In the genomic region with DNA sequence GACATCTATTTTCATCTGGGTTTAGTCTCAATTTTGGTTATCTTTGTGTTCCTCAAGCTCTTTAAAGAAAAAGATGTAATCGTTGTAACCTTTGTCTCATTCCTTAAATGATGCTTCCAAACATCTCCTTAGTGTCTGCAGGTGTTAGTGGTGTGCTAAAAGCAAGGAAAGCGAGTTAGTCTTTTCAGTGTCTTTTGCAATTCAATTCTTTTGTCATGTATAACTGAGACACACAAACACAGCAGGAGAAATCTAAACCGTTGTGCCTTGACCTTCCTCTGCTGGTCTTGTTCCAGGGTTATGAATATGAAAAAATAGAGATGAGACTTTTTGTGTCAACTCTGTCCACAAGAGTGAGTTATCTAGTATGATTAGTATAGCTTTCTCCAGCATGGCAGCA, we compare ENCODE assay signal across 20 cellular contexts. TPM values are rescaled to one million over a fixed set of nuclear protein-coding genes. Genes with fewer than 3 reads are reported as not detected.
DNase-seq lines count a peak whose midpoint lies in the region; ATAC-seq and TF ChIP-seq lines count a peak whose summit lies in the region.
"Had no signal": no experiment of that assay in that cellular context is flagged by ENCODE, and none has a peak within 500 bp of the region (broad histone marks: within the 10 kb centered on the region; RNA-seq: fewer than 3 reads in every experiment).

No MANE protein-coding gene starts in this region.

- POLR2A ChIA-PET in WTC11 (lab: Charles Lee), result no interaction called here

- no peaks in the 10 kb centered on the region for H3K36me3 ChIP-seq in iPS-20b (ENCODE audit: insufficient read depth, low read depth, low read length)
- H3K36me3 ChIP-seq: HAP-1 had no signal

- H3K27ac Mint-ChIP-seq in natural killer cell (peak overlapping the region; percentile 73 to 77), WTC11 (no peak overlapping the region)
- H3K27ac Mint-ChIP-seq in natural killer cell treated with Interleukin-12 subunit alpha and Interleukin-12 subunit beta and Interleukin-15 and Interleukin-18, amount 100 ng/mL, for 72 hours, result peak overlapping the region in 1 of 2 donors; percentile 9

- H3K9me3 ChIP-seq in iPS-20b (ENCODE audit: insufficient read depth, low read depth, low read length), result no peaks in the 10 kb centered on the region
- H3K9me3 ChIP-seq: HAP-1 had no signal

- peaks cover 7% of the 10 kb centered on the region for H3K36me3 Mint-ChIP-seq in natural killer cell
- peaks cover 28% of the 10 kb centered on the region for H3K36me3 Mint-ChIP-seq in natural killer cell treated with Interleukin-12 subunit alpha and Interleukin-12 subunit beta and Interleukin-15 and Interleukin-18, amount 100 ng/mL, for 72 hours
- no peaks in the 10 kb centered on the region for H3K36me3 Mint-ChIP-seq in WTC11

- H3K4me3 Mint-ChIP-seq in natural killer cell, result no peak overlapping the region
- no peak overlapping the region for H3K4me3 Mint-ChIP-seq in natural killer cell treated with Interleukin-12 subunit alpha and Interleukin-12 subunit beta and Interleukin-15 and Interleukin-18, amount 100 ng/mL, for 72 hours
- H3K4me3 Mint-ChIP-seq in WTC11, result peak overlapping the region; percentile 24; the same call in 1 of the 2 replicates
- H3K4me3 Mint-ChIP-seq: CD4-positive, alpha-beta memory T cell had no signal

- intact Hi-C loops in natural killer cell (cut with micrococcal nuclease), result no loop called here

- H3K4me3 ChIP-seq in iPS-20b (ENCODE audit: low read length), result peak overlapping the region; percentile 34; the same call in 1 of the 2 replicates
- H3K4me3 ChIP-seq: HAP-1, SK-N-MC had no signal

- H3K4me1 Mint-ChIP-seq in natural killer cell, result peaks cover 16 to 24% of the 10 kb centered on the region in 2 donors
- peaks cover 19% of the 10 kb centered on the region in 2 donors for H3K4me1 Mint-ChIP-seq in natural killer cell treated with Interleukin-12 subunit alpha and Interleukin-12 subunit beta and Interleukin-15 and Interleukin-18, amount 100 ng/mL, for 72 hours (ENCODE audit: low read depth in 2 of 2)
- H3K4me1 Mint-ChIP-seq in WTC11, result peaks cover 26% of the 10 kb centered on the region

- no peak overlapping the region for H3K27ac ChIP-seq in iPS-20b (ENCODE audit: low read length)
- H3K27ac ChIP-seq: SK-N-MC had no signal

- H3K4me1 ChIP-seq in iPS-20b (ENCODE audit: insufficient read depth, low read length), result peaks cover 21% of the 10 kb centered on the region; the same call in 1 of the 2 replicates
- H3K4me1 ChIP-seq: HAP-1 had no signal

- H3K27me3 ChIP-seq in iPS-20b (ENCODE audit: insufficient read depth, low read length), result peaks cover 13% of the 10 kb centered on the region; the same call in 1 of the 2 replicates

- CTCF ChIA-PET in WTC11 (lab: Charles Lee), result interaction anchor here (0.9 kb wide), 1 partner anchor 42 kb away, joined by 3 read pairs; no protein-coding TSS in a partner anchor

- ATAC-seq in natural killer cell (no peak), WTC11 (peak; percentile 82)
- ATAC-seq in natural killer cell treated with Interleukin-12 subunit alpha and Interleukin-12 subunit beta and Interleukin-15 and Interleukin-18, amount 100 ng/mL, for 72 hours, result no peak

- no peak overlapping the region for H3K9ac ChIP-seq in iPS-20b (ENCODE audit: low read depth, low read length)

- TF ChIP-seq CTCF in natural killer cell (IDR thresholded peaks at IDR 0.05), result no peak
- TF ChIP-seq CTCF in WTC11 (IDR thresholded peaks at IDR 0.05), result no peak

- DNase-seq in natural killer cell (no peak), WTC11 (ENCODE audit: low spot score) (no peak), retina (peak; percentile 12), 8988T (no peak), mucosa of gallbladder (ENCODE audit: low spot score) (no peak)
- no peak for DNase-seq in natural killer cell treated with Interleukin-12 subunit alpha and Interleukin-12 subunit beta and Interleukin-15 and Interleukin-18, amount 100 ng/mL, for 72 hours (ENCODE audit: low spot score)
- no peak for DNase-seq in activated CD4-positive, alpha-beta T cell treated with anti-CD3 and anti-CD28 coated beads for 4 hours
- DNase-seq: CD4-positive, alpha-beta memory T cell; DMS53; EL; MM.1S; NCI-H1092; NCI-H146; NCI-H2081; Right ventricle myocardium superior had no signal

- no peaks in the 10 kb centered on the region for H3K27me3 Mint-ChIP-seq in natural killer cell (ENCODE audit: low read depth in 2 of 2)
- no peaks in the 10 kb centered on the region for H3K27me3 Mint-ChIP-seq in natural killer cell treated with Interleukin-12 subunit alpha and Interleukin-12 subunit beta and Interleukin-15 and Interleukin-18, amount 100 ng/mL, for 72 hours
- H3K27me3 Mint-ChIP-seq in WTC11 (ENCODE audit: low read depth), result peaks cover 48% of the 10 kb centered on the region
- H3K27me3 Mint-ChIP-seq: CD4-positive, alpha-beta memory T cell had no signal

- H3K9me3 Mint-ChIP-seq in natural killer cell (no peaks in the 10 kb centered on the region), WTC11 (no peaks in the 10 kb centered on the region)
- no peaks in the 10 kb centered on the region for H3K9me3 Mint-ChIP-seq in natural killer cell treated with Interleukin-12 subunit alpha and Interleukin-12 subunit beta and Interleukin-15 and Interleukin-18, amount 100 ng/mL, for 72 hours
- H3K9me3 Mint-ChIP-seq: CD4-positive, alpha-beta memory T cell had no signal

TF ChIP-seq in WTC11, 78 proteins besides CTCF, POLR2A, EP300 and RAD21 (continues in another document):
- TF ChIP-seq SP1 (CRISPR knock-in tag; conservative IDR thresholded peaks at IDR 0.05), result no peak
- TF ChIP-seq, protein P1, sequence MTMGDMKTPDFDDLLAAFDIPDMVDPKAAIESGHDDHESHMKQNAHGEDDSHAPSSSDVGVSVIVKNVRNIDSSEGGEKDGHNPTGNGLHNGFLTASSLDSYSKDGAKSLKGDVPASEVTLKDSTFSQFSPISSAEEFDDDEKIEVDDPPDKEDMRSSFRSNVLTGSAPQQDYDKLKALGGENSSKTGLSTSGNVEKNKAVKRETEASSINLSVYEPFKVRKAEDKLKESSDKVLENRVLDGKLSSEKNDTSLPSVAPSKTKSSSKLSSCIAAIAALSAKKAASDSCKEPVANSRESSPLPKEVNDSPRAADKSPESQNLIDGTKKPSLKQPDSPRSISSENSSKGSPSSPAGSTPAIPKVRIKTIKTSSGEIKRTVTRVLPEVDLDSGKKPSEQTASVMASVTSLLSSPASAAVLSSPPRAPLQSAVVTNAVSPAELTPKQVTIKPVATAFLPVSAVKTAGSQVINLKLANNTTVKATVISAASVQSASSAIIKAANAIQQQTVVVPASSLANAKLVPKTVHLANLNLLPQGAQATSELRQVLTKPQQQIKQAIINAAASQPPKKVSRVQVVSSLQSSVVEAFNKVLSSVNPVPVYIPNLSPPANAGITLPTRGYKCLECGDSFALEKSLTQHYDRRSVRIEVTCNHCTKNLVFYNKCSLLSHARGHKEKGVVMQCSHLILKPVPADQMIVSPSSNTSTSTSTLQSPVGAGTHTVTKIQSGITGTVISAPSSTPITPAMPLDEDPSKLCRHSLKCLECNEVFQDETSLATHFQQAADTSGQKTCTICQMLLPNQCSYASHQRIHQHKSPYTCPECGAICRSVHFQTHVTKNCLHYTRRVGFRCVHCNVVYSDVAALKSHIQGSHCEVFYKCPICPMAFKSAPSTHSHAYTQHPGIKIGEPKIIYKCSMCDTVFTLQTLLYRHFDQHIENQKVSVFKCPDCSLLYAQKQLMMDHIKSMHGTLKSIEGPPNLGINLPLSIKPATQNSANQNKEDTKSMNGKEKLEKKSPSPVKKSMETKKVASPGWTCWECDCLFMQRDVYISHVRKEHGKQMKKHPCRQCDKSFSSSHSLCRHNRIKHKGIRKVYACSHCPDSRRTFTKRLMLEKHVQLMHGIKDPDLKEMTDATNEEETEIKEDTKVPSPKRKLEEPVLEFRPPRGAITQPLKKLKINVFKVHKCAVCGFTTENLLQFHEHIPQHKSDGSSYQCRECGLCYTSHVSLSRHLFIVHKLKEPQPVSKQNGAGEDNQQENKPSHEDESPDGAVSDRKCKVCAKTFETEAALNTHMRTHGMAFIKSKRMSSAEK (CRISPR knock-in tag; IDR thresholded peaks at IDR 0.05; ENCODE audit: borderline replicate concordance), result no peak
- TF ChIP-seq NFATC4 (CRISPR knock-in tag; IDR thresholded peaks at IDR 0.05), result no peak
- TF ChIP-seq, protein P2, sequence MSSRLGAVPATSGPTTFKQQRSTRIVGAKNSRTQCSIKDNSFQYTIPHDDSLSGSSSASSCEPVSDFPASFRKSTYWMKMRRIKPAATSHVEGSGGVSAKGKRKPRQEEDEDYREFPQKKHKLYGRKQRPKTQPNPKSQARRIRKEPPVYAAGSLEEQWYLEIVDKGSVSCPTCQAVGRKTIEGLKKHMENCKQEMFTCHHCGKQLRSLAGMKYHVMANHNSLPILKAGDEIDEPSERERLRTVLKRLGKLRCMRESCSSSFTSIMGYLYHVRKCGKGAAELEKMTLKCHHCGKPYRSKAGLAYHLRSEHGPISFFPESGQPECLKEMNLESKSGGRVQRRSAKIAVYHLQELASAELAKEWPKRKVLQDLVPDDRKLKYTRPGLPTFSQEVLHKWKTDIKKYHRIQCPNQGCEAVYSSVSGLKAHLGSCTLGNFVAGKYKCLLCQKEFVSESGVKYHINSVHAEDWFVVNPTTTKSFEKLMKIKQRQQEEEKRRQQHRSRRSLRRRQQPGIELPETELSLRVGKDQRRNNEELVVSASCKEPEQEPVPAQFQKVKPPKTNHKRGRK (CRISPR knock-in tag; IDR thresholded peaks at IDR 0.05; ENCODE audit: borderline replicate concordance), result no peak
- no peak for TF ChIP-seq CBFB (CRISPR knock-in tag; IDR thresholded peaks at IDR 0.05; ENCODE audit: low read depth)
- TF ChIP-seq, protein P3, sequence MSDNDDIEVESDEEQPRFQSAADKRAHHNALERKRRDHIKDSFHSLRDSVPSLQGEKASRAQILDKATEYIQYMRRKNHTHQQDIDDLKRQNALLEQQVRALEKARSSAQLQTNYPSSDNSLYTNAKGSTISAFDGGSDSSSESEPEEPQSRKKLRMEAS (CRISPR knock-in tag; IDR thresholded peaks at IDR 0.05), result no peak
- no peak for TF ChIP-seq IRF2 (CRISPR knock-in tag; IDR thresholded peaks at IDR 0.05; ENCODE audit: borderline replicate concordance, low read depth)

RNA-seq across cellular contexts. Expression of gene PIK3CG, which starts 40.7 kb away (rescaled TPM):
- total RNA-seq in natural killer cell (10 to 100 TPM; 64.9 to 83.3 (median 78.2) TPM), WTC11 (2021) (0.07 to 0.11 TPM (median 0.07 TPM) in 3 replicates), mucosa of gallbladder (7.1 TPM)
- total RNA-seq in natural killer cell treated with Interleukin-12 subunit alpha and Interleukin-12 subunit beta and Interleukin-15 and Interleukin-18, amount 100 ng/mL, for 72 hours, result 10 to 100 TPM; 64.2 to 80.7 TPM
- total RNA-seq: LHCN-M2, NCI-H460 had no signal
